ENCODE assay signal across 37 cellular contexts in the genomic region with DNA sequence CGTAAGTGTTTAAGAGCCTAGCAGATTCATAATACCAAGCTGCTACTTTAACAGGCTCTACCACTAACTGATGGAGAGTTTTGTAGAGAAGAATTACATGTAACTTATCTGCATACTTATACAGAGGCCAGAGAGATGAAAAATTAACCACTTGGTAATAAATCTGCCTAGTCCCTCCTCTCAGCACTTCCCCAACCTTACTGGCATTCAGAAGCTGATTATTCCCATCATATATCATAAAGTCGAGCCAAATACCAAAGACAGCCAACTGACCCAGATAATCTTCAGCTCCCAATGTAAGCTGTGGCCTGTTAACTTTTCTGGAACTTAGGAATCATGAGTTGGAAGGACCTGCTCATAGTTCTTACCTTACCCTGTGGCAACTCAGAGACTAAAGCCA.
"Had no signal": no experiment of that assay in that cellular context is flagged by ENCODE, and none has a peak within 500 bp of the region (broad histone marks: within the 10 kb centered on the region; RNA-seq: fewer than 3 reads in every experiment).

No MANE protein-coding gene starts in this region.

- H3K27me3 ChIP-seq: ascending aorta, body of pancreas, brain microvascular endothelial cell, breast epithelium had no signal

- H3K9me3 Mint-ChIP-seq: activated CD4-positive, alpha-beta memory T cell treated with anti-CD3 and anti-CD28 coated beads, Interleukin-2, amount 10 ng/mL, durations not matched to agents 7 days and 5 days; activated CD4-positive, alpha-beta T cell treated with anti-CD3 and anti-CD28 coated beads, Interleukin-2, amount 10 ng/mL, durations not matched to agents 7 days and 5 days; activated naive CD4-positive, alpha-beta T cell treated with anti-CD3 and anti-CD28 coated beads, Interleukin-2, amount 10 ng/mL, durations not matched to agents 7 days and 5 days; activated naive CD4-positive, alpha-beta T cell treated with anti-CD3 and anti-CD28 coated beads, Interleukin-2, amount 50 U/mL, for 24 hours; activated naive CD8-positive, alpha-beta T cell treated with anti-CD3 and anti-CD28 coated beads, Interleukin-2, amount 10 ng/mL, durations not matched to agents 7 days and 5 days; activated naive CD8-positive, alpha-beta T cell treated with anti-CD3 and anti-CD28 coated beads, Interleukin-2, amount 50 U/mL, for 24 hours; activated T-cell treated with anti-CD3 and anti-CD28 coated beads, Interleukin-2, amount 50 U/mL, for 24 hours; activated T-helper 2 cell treated with anti-CD3 and anti-CD28 coated beads, Interferon-gamma antibody, Interleukin-2, Interleukin-4, amounts not matched to agents 10 μg/mL and 5 μg/mL and 100 μg/mL, durations not matched to agents 14 hours and 24 hours and 36 hours; T-helper 1 cell treated with Interleukin-12 subunit alpha and Interleukin-12 subunit beta and Interleukin-4 antibody, amounts not matched to agents 30 μg/mL and 1 μg/mL, for 36 hours; T-helper 2 cell treated with Interferon-gamma antibody and Interleukin-4, amounts not matched to agents 5 μg/mL and 100 μg/mL, for 36 hours; WTC11 had no signal

- H3K4me1 ChIP-seq: ascending aorta, body of pancreas, breast epithelium had no signal

- DNase-seq: activated CD4-positive, alpha-beta memory T cell treated with anti-CD3 and anti-CD28 coated beads, Interleukin-2, amount 10 ng/mL, durations not matched to agents 7 days and 5 days; activated CD4-positive, alpha-beta T cell treated with anti-CD3 and anti-CD28 coated beads for 1 hour; activated CD4-positive, alpha-beta T cell treated with anti-CD3 and anti-CD28 coated beads for 36 hours; activated CD4-positive, alpha-beta T cell treated with anti-CD3 and anti-CD28 coated beads for 48 hours; activated CD4-positive, alpha-beta T cell treated with anti-CD3 and anti-CD28 coated beads, Interleukin-2, amount 10 ng/mL, durations not matched to agents 7 days and 5 days; activated CD4-positive, alpha-beta T cell treated with anti-CD3 and anti-CD28 coated beads, Interleukin-2, amount 50 U/mL, for 48 hours; activated CD4-positive, CD25-positive, alpha-beta regulatory T cell; activated CD8-positive, alpha-beta memory T cell treated with anti-CD3 and anti-CD28 coated beads for 24 hours; activated CD8-positive, alpha-beta memory T cell treated with anti-CD3 and anti-CD28 coated beads, Interleukin-2, amount 10 ng/mL, durations not matched to agents 7 days and 5 days; activated CD8-positive, alpha-beta memory T cell treated with anti-CD3 and anti-CD28 coated beads, Interleukin-2, amount 50 U/mL, for 48 hours; activated CD8-positive, alpha-beta T cell treated with anti-CD3 and anti-CD28 coated beads, Interleukin-2, amount 10 ng/mL, durations not matched to agents 7 days and 5 days; activated effector memory CD4-positive, alpha-beta T cell treated with Interleukin-2 at 50 U/mL for 16 hours; activated gamma-delta T cell; activated naive CD4-positive, alpha-beta T cell treated with anti-CD3 and anti-CD28 coated beads, Interleukin-2, amount 10 ng/mL, durations not matched to agents 7 days and 5 days; activated naive CD4-positive, alpha-beta T cell treated with Interleukin-2 at 50 U/mL for 16 hours; activated naive CD8-positive, alpha-beta T cell treated with anti-CD3 and anti-CD28 coated beads, Interleukin-2, amount 10 ng/mL, durations not matched to agents 7 days and 5 days; activated naive CD8-positive, alpha-beta T cell treated with anti-CD3 and anti-CD28 coated beads, Interleukin-2, amount 50 U/mL, for 24 hours; activated T-cell treated with anti-CD3 and anti-CD28 coated beads, Interleukin-2, amount 50 U/mL, for 24 hours; activated T-cell treated with anti-CD3 and anti-CD28 coated beads, Interleukin-2, amount 50 U/mL, for 48 hours; amygdala; anterior cingulate cortex; body of pancreas; brain microvascular endothelial cell; central memory CD4-positive, alpha-beta T cell; T-helper 1 cell; T-helper 2 cell; T-helper 9 cell; WERI-Rb-1 had no signal

- H3K27me3 Mint-ChIP-seq: activated CD4-positive, alpha-beta memory T cell treated with anti-CD3 and anti-CD28 coated beads, Interleukin-2, amount 10 ng/mL, durations not matched to agents 7 days and 5 days; activated CD4-positive, alpha-beta T cell treated with anti-CD3 and anti-CD28 coated beads for 36 hours; activated CD4-positive, alpha-beta T cell treated with anti-CD3 and anti-CD28 coated beads, Interleukin-2, amount 10 ng/mL, durations not matched to agents 7 days and 5 days; activated CD8-positive, alpha-beta memory T cell treated with anti-CD3 and anti-CD28 coated beads, Interleukin-2, amount 10 ng/mL, durations not matched to agents 7 days and 5 days; activated naive CD4-positive, alpha-beta T cell treated with anti-CD3 and anti-CD28 coated beads, Interleukin-2, amount 10 ng/mL, durations not matched to agents 7 days and 5 days; activated naive CD4-positive, alpha-beta T cell treated with anti-CD3 and anti-CD28 coated beads, Interleukin-2, amount 50 U/mL, for 24 hours; activated naive CD8-positive, alpha-beta T cell; activated naive CD8-positive, alpha-beta T cell treated with anti-CD3 and anti-CD28 coated beads, Interleukin-2, amount 10 ng/mL, durations not matched to agents 7 days and 5 days; activated naive CD8-positive, alpha-beta T cell treated with anti-CD3 and anti-CD28 coated beads, Interleukin-2, amount 50 U/mL, for 24 hours; activated T-cell treated with anti-CD3 and anti-CD28 coated beads, Interleukin-2, amount 50 U/mL, for 24 hours had no signal

- ATAC-seq: activated CD4-positive, alpha-beta T cell treated with anti-CD3 and anti-CD28 coated beads for 36 hours; activated CD4-positive, CD25-positive, alpha-beta regulatory T cell treated with anti-CD3 and anti-CD28 coated beads, Interleukin-2, amount 50 U/mL, for 24 hours; activated CD8-positive, alpha-beta memory T cell treated with anti-CD3 and anti-CD28 coated beads, Interleukin-2, amount 10 ng/mL, durations not matched to agents 7 days and 5 days; activated CD8-positive, alpha-beta T cell treated with anti-CD3 and anti-CD28 coated beads, Interleukin-2, amount 10 ng/mL, durations not matched to agents 7 days and 5 days; activated naive CD8-positive, alpha-beta T cell treated with anti-CD3 and anti-CD28 coated beads, Interleukin-2, amount 50 U/mL, for 24 hours; body of pancreas; WTC11 had no signal

- H3K4me1 Mint-ChIP-seq: activated CD4-positive, alpha-beta T cell treated with anti-CD3 and anti-CD28 coated beads for 36 hours; activated CD4-positive, alpha-beta T cell treated with anti-CD3 and anti-CD28 coated beads, Interleukin-2, amount 10 ng/mL, durations not matched to agents 7 days and 5 days; activated naive CD4-positive, alpha-beta T cell treated with anti-CD3 and anti-CD28 coated beads, Interleukin-2, amount 10 ng/mL, durations not matched to agents 7 days and 5 days; activated naive CD8-positive, alpha-beta T cell treated with anti-CD3 and anti-CD28 coated beads, Interleukin-2, amount 10 ng/mL, durations not matched to agents 7 days and 5 days; activated naive CD8-positive, alpha-beta T cell treated with anti-CD3 and anti-CD28 coated beads, Interleukin-2, amount 50 U/mL, for 24 hours; WTC11 had no signal

- H3K4me3 ChIP-seq: ascending aorta, body of pancreas, breast epithelium had no signal

- H3K9me3 ChIP-seq: ascending aorta, body of pancreas, breast epithelium had no signal

- H3K27ac ChIP-seq: ascending aorta, body of pancreas, brain microvascular endothelial cell, breast epithelium, WERI-Rb-1 had no signal

- H3K27ac Mint-ChIP-seq: activated CD4-positive, alpha-beta memory T cell treated with anti-CD3 and anti-CD28 coated beads, Interleukin-2, amount 10 ng/mL, durations not matched to agents 7 days and 5 days; activated CD4-positive, alpha-beta T cell treated with anti-CD3 and anti-CD28 coated beads for 36 hours; activated CD4-positive, alpha-beta T cell treated with anti-CD3 and anti-CD28 coated beads, Interleukin-2, amount 10 ng/mL, durations not matched to agents 7 days and 5 days; activated CD8-positive, alpha-beta memory T cell treated with anti-CD3 and anti-CD28 coated beads, Interleukin-2, amount 10 ng/mL, durations not matched to agents 7 days and 5 days; activated CD8-positive, alpha-beta T cell treated with anti-CD3 and anti-CD28 coated beads, Interleukin-2, amount 10 ng/mL, durations not matched to agents 7 days and 5 days; activated naive CD4-positive, alpha-beta T cell treated with anti-CD3 and anti-CD28 coated beads, Interleukin-2, amount 10 ng/mL, durations not matched to agents 7 days and 5 days; activated naive CD4-positive, alpha-beta T cell treated with anti-CD3 and anti-CD28 coated beads, Interleukin-2, amount 50 U/mL, for 24 hours; activated naive CD8-positive, alpha-beta T cell; activated naive CD8-positive, alpha-beta T cell treated with anti-CD3 and anti-CD28 coated beads, Interleukin-2, amount 10 ng/mL, durations not matched to agents 7 days and 5 days; activated naive CD8-positive, alpha-beta T cell treated with anti-CD3 and anti-CD28 coated beads, Interleukin-2, amount 50 U/mL, for 24 hours; activated T-cell treated with anti-CD3 and anti-CD28 coated beads, Interleukin-2, amount 50 U/mL, for 24 hours; activated T-helper 2 cell treated with anti-CD3 and anti-CD28 coated beads, Interferon-gamma antibody, Interleukin-2, Interleukin-4, amounts not matched to agents 10 μg/mL and 5 μg/mL and 100 μg/mL, durations not matched to agents 14 hours and 24 hours and 36 hours; T-helper 1 cell treated with Interleukin-12 subunit alpha and Interleukin-12 subunit beta and Interleukin-4 antibody, amounts not matched to agents 30 μg/mL and 1 μg/mL, for 36 hours; WTC11 had no signal

- H3K4me3 Mint-ChIP-seq: activated CD4-positive, alpha-beta memory T cell treated with anti-CD3 and anti-CD28 coated beads, Interleukin-2, amount 10 ng/mL, durations not matched to agents 7 days and 5 days; activated CD4-positive, alpha-beta T cell treated with anti-CD3 and anti-CD28 coated beads for 36 hours; activated CD4-positive, alpha-beta T cell treated with anti-CD3 and anti-CD28 coated beads, Interleukin-2, amount 10 ng/mL, durations not matched to agents 7 days and 5 days; activated CD8-positive, alpha-beta memory T cell treated with anti-CD3 and anti-CD28 coated beads, Interleukin-2, amount 10 ng/mL, durations not matched to agents 7 days and 5 days; activated CD8-positive, alpha-beta T cell treated with anti-CD3 and anti-CD28 coated beads, Interleukin-2, amount 10 ng/mL, durations not matched to agents 7 days and 5 days; activated naive CD4-positive, alpha-beta T cell treated with anti-CD3 and anti-CD28 coated beads, Interleukin-2, amount 10 ng/mL, durations not matched to agents 7 days and 5 days; activated naive CD4-positive, alpha-beta T cell treated with anti-CD3 and anti-CD28 coated beads, Interleukin-2, amount 50 U/mL, for 24 hours; activated naive CD8-positive, alpha-beta T cell; activated naive CD8-positive, alpha-beta T cell treated with anti-CD3 and anti-CD28 coated beads, Interleukin-2, amount 10 ng/mL, durations not matched to agents 7 days and 5 days; activated naive CD8-positive, alpha-beta T cell treated with anti-CD3 and anti-CD28 coated beads, Interleukin-2, amount 50 U/mL, for 24 hours; activated T-cell treated with anti-CD3 and anti-CD28 coated beads, Interleukin-2, amount 50 U/mL, for 24 hours; T-helper 1 cell treated with Interleukin-12 subunit alpha and Interleukin-12 subunit beta and Interleukin-4 antibody, amounts not matched to agents 30 μg/mL and 1 μg/mL, for 36 hours; T-helper 2 cell treated with Interferon-gamma antibody and Interleukin-4, amounts not matched to agents 5 μg/mL and 100 μg/mL, for 36 hours; WTC11 had no signal

- H3K36me3 ChIP-seq: breast epithelium had no signal
